ENCODE assay signal across 8 cellular contexts in the genomic region with DNA sequence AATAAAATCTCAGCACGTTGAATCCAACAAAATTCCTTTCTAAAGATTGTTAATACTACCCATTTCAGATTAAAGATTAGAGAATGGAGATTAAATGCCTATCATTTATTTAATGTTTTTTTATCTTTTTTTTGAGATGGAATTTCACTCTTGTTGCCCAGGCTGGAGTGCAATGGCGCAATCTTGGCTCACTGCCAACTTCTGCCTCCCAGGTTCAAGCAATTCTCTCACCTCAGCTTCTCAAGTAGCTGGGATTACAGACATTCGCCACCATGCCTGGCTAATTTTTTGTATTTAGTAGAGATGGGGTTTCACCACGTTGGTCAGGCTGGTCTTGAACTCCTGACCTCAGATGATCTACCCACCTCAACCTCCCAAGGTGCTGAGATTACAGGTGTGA. TPM values are rescaled to one million over a fixed set of nuclear protein-coding genes. Genes with fewer than 3 reads are reported as not detected.
"Had no signal": no experiment of that assay in that cellular context is flagged by ENCODE, and none has a peak within 500 bp of the region (broad histone marks: within the 10 kb centered on the region; RNA-seq: fewer than 3 reads in every experiment).

No MANE protein-coding gene starts in this region.

RNA-seq across cellular contexts. Expression of a gene that starts 2.4 kb away (rescaled TPM):
- total RNA-seq: activated naive CD4-positive, alpha-beta T cell treated with anti-CD3 and anti-CD28 coated beads for 36 hours; cardiac septum; IMR-90; SJCRH30 had no signal

RNA-seq across cellular contexts. Expression of a gene that starts 22.5 kb away (rescaled TPM):
- total RNA-seq: cardiac septum, IMR-90, Right ventricle myocardium superior, SJCRH30 had no signal
- polyA plus RNA-seq: IMR-90 had no signal

RNA-seq across cellular contexts. Expression of a gene that starts 29.7 kb away (rescaled TPM):
- total RNA-seq: activated CD8-positive, alpha-beta memory T cell treated with anti-CD3 and anti-CD28 coated beads, Interleukin-2, amount 10 ng/mL, durations not matched to agents 7 days and 5 days; activated naive CD4-positive, alpha-beta T cell treated with anti-CD3 and anti-CD28 coated beads for 36 hours; adrenal gland; cardiac septum; IMR-90; Right ventricle myocardium superior; SJCRH30; T-helper 1 cell treated with Interleukin-12 subunit alpha and Interleukin-12 subunit beta and Interleukin-4 antibody, amounts not matched to agents 30 ng/mL and 1 ng/mL, for 36 hours had no signal
- polyA plus RNA-seq: adrenal gland, IMR-90 had no signal

RNA-seq across cellular contexts. Expression of a gene that starts 38.1 kb away (rescaled TPM):
- total RNA-seq: activated CD8-positive, alpha-beta memory T cell treated with anti-CD3 and anti-CD28 coated beads, Interleukin-2, amount 10 ng/mL, durations not matched to agents 7 days and 5 days; activated naive CD4-positive, alpha-beta T cell treated with anti-CD3 and anti-CD28 coated beads for 36 hours; adrenal gland; cardiac septum; IMR-90; Right ventricle myocardium superior; SJCRH30; T-helper 1 cell treated with Interleukin-12 subunit alpha and Interleukin-12 subunit beta and Interleukin-4 antibody, amounts not matched to agents 30 ng/mL and 1 ng/mL, for 36 hours had no signal
- polyA plus RNA-seq: adrenal gland, IMR-90 had no signal
